8 cellular contexts compared by ENCODE assay signal in the genomic region with DNA sequence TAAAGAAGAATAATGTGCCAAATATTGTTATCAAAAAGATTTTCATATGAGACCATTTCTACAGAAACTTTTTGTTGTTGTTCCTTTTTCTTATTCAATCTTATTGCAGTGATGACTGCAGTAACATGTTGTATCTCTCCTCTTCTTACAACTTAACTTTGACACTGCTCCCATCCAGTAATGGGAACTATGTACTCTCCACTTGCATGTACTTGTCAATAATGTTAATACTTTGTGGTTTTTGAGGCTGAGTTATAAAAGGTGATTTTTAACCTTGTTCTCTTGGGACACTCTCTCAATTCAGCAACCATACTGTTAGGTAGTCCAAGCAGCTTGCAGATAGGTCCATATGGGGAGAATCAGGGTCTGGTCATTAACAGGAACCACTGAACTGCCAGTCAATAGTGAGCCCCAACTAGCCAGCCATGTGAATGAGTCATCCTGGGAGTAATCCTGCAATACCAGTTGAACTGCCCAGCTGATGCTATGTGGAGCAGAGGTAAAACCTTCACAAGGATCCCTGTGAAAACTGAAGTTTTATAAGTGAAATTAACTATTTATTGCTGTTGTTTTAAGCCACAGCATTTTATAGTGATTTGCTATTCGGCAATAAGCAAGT.
DNase-seq lines count a peak whose midpoint lies in the region; ATAC-seq lines count a peak whose summit lies in the region.

No MANE protein-coding gene starts in this region.

- H3K27me3 Mint-ChIP-seq in activated naive CD4-positive, alpha-beta T cell treated with anti-CD3 and anti-CD28 coated beads for 36 hours (ENCODE audit: low read depth), result peaks cover 13% of the 10 kb centered on the region

- H3K36me3 Mint-ChIP-seq in activated naive CD4-positive, alpha-beta T cell treated with anti-CD3 and anti-CD28 coated beads for 36 hours (ENCODE audit: low read depth), result no peaks in the 10 kb centered on the region

- ATAC-seq in HG02938 (IDR thresholded peaks at IDR 0.05; ENCODE audit: unreplicated experiment), result peak; percentile 83
- no peak for ATAC-seq in GM21717 (IDR thresholded peaks at IDR 0.05; ENCODE audit: unreplicated experiment)
- no peak for ATAC-seq in HG02610 (IDR thresholded peaks at IDR 0.05; ENCODE audit: unreplicated experiment)

- intact Hi-C loops in activated naive CD4-positive, alpha-beta T cell treated with anti-CD3 and anti-CD28 coated beads for 36 hours (cut with micrococcal nuclease), result no loop called here

- H3K4me3 Mint-ChIP-seq in activated naive CD4-positive, alpha-beta T cell treated with anti-CD3 and anti-CD28 coated beads for 36 hours, result no peak overlapping the region

- H3K27ac Mint-ChIP-seq in activated naive CD4-positive, alpha-beta T cell treated with anti-CD3 and anti-CD28 coated beads for 36 hours, result no peak overlapping the region

- H3K4me1 Mint-ChIP-seq in activated naive CD4-positive, alpha-beta T cell treated with anti-CD3 and anti-CD28 coated beads for 36 hours (ENCODE audit: low read depth), result no peaks in the 10 kb centered on the region

- H3K9me3 Mint-ChIP-seq in activated naive CD4-positive, alpha-beta T cell treated with anti-CD3 and anti-CD28 coated beads for 36 hours, result no peaks in the 10 kb centered on the region

- CTCF ChIA-PET in activated naive CD4-positive, alpha-beta T cell treated with anti-CD3 and anti-CD28 coated beads for 36 hours (lab: Charles Lee), result no interaction called here

- DNase-seq in DMS53 treated with DMSO at 0.1 percent for 48 hours (lab: John Stamatoyannopoulos, UW; ENCODE audit: unreplicated experiment) (peak; percentile 78), SW480 (ENCODE audit: low spot score) (peak; percentile 8), left kidney (ENCODE audit: low read depth, low spot score) (peak; percentile 45), retina (no peak)
- DNase-seq in activated naive CD4-positive, alpha-beta T cell treated with anti-CD3 and anti-CD28 coated beads for 36 hours, result no peak

Comparison
In these comparisons a context has a peak if more than half of its experiments do, and no peak if none do; other contexts are left out.
1. DNase-seq: peak in DMS53 treated with DMSO at 0.1 percent for 48 hours (single experiment), SW480 (single experiment) and left kidney (single experiment); none in retina (single experiment) and activated naive CD4-positive, alpha-beta T cell treated with anti-CD3 and anti-CD28 coated beads for 36 hours (single experiment).